ENCODE assay signal across 1 cellular context in the genomic region with DNA sequence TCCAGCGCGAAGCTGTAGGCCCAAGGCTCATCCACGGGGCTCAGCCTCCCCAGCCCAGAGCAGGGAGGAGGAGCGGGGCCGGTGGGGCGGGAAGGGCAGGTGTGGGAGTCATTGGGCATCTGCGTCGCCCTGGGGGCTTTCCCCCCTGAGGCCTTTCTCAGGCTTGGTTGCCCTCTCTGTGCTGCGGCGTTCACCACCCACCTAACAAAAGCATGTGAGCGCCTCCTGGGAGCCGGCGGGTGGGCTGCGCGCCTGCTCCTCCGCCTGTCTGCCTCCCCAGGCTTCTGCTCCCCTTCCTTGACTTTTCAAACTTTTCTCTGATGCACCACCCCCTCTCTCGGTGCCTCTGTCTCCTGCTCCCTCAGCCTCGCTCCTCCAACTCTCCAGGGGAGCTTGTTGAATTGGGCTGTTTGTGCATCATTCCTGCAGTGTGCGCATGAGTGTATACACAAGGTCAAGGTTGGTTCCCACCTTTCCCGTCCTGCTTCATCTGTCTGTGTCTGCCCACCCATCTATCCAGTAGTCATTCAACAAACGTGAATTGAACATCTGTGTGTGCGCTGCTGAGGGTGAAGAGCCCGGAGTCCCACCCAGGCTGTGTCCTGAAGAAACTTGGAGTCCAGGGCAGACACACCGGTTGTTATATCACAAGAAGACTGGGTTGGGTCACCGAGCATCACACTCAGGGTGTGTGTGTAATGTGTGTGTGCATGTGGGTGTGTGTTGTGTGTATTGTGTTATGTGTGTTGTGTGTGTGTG.
TF ChIP-seq lines count a peak whose summit lies in the region.

No MANE protein-coding gene starts in this region.

TF ChIP-seq in GM12878, 131 proteins besides CTCF, POLR2A, EP300 and RAD21:
- no peak for TF ChIP-seq MYC (IDR thresholded peaks at IDR 0.05; ENCODE audit: insufficient read depth, insufficient read length, insufficient replicate concordance, low read length, severe bottlenecking)
- no peak for TF ChIP-seq JUNB (IDR thresholded peaks at IDR 0.05)
